ENCODE assay signal across 29 cellular contexts in genomic region chr7:156691764-156692163, GRCh38.
"Had no signal": no experiment of that assay in that cellular context is flagged by ENCODE, and none has a peak within 500 bp of the region (broad histone marks: within the 10 kb centered on the region; RNA-seq: fewer than 3 reads in every experiment).

No MANE protein-coding gene starts in this region.

- FAIRE-seq: bronchial epithelial cell, TTC549 had no signal

- H3K4me1 ChIP-seq: ascending aorta, colonic mucosa had no signal

- H3K36me3 ChIP-seq: ascending aorta, colonic mucosa had no signal

- ATAC-seq: activated CD8-positive, alpha-beta T cell treated with anti-CD3 and anti-CD28 coated beads for 36 hours; activated naive CD8-positive, alpha-beta T cell treated with anti-CD3 and anti-CD28 coated beads, Interleukin-2, amount 50 U/mL, for 24 hours; activated T-cell treated with anti-CD3 and anti-CD28 coated beads, Interleukin-2, amount 50 U/mL, for 4 hours had no signal

- H3K27me3 ChIP-seq: ascending aorta, cardiac muscle cell, colonic mucosa had no signal

- H3K27ac ChIP-seq: ascending aorta, cardiac muscle cell, colonic mucosa had no signal

- DNase-seq: activated B cell treated with CpG ODN at 0.5 μM for 24 hours; activated CD4-positive, alpha-beta memory T cell treated with anti-CD3 and anti-CD28 coated beads for 36 hours; activated CD4-positive, alpha-beta T cell treated with anti-CD3 and anti-CD28 coated beads for 4 hours; activated CD4-positive, alpha-beta T cell treated with anti-CD3 and anti-CD28 coated beads, Interleukin-2, amount 10 ng/mL, durations not matched to agents 24 days and 14 days; activated CD4-positive, alpha-beta T cell treated with anti-CD3 and anti-CD28 coated beads, Interleukin-2, amount 50 U/mL, for 1 hour; activated CD4-positive, alpha-beta T cell treated with anti-CD3 and anti-CD28 coated beads, Interleukin-2, amount 50 U/mL, for 4 hours; activated CD4-positive, CD25-positive, alpha-beta regulatory T cell treated with anti-CD3 and anti-CD28 coated beads, Interleukin-2, amount 50 U/mL, for 72 hours; activated CD8-positive, alpha-beta memory T cell treated with anti-CD3 and anti-CD28 coated beads, Interleukin-2, amount 50 U/mL, for 4 hours; activated CD8-positive, alpha-beta T cell treated with anti-CD3 and anti-CD28 coated beads for 36 hours; activated effector memory CD4-positive, alpha-beta T cell treated with Interleukin-2 at 50 U/mL for 16 hours; activated gamma-delta T cell; activated naive CD4-positive, alpha-beta T cell treated with anti-CD3 and anti-CD28 coated beads, Interleukin-2, amount 10 ng/mL, durations not matched to agents 7 days and 5 days; activated naive CD4-positive, alpha-beta T cell treated with Interleukin-2 at 50 U/mL for 16 hours; activated naive CD8-positive, alpha-beta T cell treated with anti-CD3 and anti-CD28 coated beads, Interleukin-2, amount 10 ng/mL, durations not matched to agents 7 days and 5 days; activated naive CD8-positive, alpha-beta T cell treated with anti-CD3 and anti-CD28 coated beads, Interleukin-2, amount 50 U/mL, for 24 hours; activated T-cell treated with anti-CD3 and anti-CD28 coated beads for 4 hours; activated T-cell treated with anti-CD3 and anti-CD28 coated beads, Interleukin-2, amount 50 U/mL, for 1 hour; activated T-cell treated with anti-CD3 and anti-CD28 coated beads, Interleukin-2, amount 50 U/mL, for 4 hours; amygdala; anterior cingulate cortex; caudate nucleus; cerebellar nuclear complex; colonic mucosa; T-helper 2 cell; T-helper 9 cell had no signal

- H3K9me3 ChIP-seq: colonic mucosa had no signal

- H3K4me3 ChIP-seq: ascending aorta, cardiac muscle cell, colonic mucosa had no signal
